In the genomic region with DNA sequence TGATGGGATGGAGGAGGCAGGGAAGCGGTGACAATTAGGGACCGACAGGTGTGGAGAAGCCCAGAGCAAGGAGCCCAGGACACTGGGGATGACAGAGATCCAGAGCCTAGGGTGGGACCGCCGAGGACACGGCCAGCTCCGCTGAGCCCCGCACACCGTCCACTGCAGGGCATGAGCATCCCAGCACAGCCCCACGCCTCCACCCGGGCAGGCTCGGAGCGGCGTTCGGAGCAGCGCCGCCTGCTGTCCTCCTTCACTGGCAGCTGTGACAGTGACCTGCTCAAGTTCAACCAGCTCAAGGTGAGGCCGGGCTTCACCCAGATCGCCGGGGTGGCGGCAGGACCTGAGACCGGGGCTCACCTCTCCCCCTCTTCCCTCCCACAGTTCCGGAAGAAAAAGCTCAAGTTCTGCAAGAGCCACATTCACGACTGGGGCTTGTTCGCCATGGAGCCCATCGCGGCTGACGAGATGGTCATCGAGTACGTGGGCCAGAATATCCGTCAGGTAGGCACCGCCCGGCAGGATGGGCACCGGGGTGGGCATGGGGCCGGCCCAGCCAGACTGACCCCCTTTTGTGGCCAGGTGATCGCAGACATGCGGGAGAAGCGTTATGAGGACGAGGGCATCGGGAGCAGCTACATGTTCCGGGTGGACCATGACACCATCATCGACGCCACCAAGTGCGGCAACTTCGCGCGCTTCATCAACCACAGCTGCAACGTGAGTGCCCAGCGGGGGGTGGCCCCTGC, we compare ENCODE assay signal across 2 cellular contexts.
TF ChIP-seq lines count a peak whose summit lies in the region.

No MANE protein-coding gene starts in this region.

TF ChIP-seq in SK-N-SH treated with all-trans-retinoic acid at 6 μM for 48 hours, 23 proteins besides CTCF, POLR2A, EP300 and RAD21 (continued from another document):
- TF ChIP-seq, protein P1, sequence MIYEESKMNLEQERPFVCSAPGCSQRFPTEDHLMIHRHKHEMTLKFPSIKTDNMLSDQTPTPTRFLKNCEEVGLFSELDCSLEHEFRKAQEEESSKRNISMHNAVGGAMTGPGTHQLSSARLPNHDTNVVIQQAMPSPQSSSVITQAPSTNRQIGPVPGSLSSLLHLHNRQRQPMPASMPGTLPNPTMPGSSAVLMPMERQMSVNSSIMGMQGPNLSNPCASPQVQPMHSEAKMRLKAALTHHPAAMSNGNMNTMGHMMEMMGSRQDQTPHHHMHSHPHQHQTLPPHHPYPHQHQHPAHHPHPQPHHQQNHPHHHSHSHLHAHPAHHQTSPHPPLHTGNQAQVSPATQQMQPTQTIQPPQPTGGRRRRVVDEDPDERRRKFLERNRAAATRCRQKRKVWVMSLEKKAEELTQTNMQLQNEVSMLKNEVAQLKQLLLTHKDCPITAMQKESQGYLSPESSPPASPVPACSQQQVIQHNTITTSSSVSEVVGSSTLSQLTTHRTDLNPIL (CRISPR knock-in tag; IDR thresholded peaks at IDR 0.05; ENCODE audit: low read depth), result no peak
- TF ChIP-seq TCF4 (CRISPR knock-in tag; IDR thresholded peaks at IDR 0.05; ENCODE audit: borderline replicate concordance), result no peak

TF ChIP-seq in SK-N-SH, 30 proteins besides CTCF, POLR2A, EP300 and RAD21 (continued from another document):
- TF ChIP-seq, protein P2, sequence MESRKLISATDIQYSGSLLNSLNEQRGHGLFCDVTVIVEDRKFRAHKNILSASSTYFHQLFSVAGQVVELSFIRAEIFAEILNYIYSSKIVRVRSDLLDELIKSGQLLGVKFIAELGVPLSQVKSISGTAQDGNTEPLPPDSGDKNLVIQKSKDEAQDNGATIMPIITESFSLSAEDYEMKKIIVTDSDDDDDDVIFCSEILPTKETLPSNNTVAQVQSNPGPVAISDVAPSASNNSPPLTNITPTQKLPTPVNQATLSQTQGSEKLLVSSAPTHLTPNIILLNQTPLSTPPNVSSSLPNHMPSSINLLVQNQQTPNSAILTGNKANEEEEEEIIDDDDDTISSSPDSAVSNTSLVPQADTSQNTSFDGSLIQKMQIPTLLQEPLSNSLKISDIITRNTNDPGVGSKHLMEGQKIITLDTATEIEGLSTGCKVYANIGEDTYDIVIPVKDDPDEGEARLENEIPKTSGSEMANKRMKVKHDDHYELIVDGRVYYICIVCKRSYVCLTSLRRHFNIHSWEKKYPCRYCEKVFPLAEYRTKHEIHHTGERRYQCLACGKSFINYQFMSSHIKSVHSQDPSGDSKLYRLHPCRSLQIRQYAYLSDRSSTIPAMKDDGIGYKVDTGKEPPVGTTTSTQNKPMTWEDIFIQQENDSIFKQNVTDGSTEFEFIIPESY (IDR thresholded peaks at IDR 0.05; ENCODE audit: borderline replicate concordance, low read depth), result no peak
- TF ChIP-seq, protein P3, sequence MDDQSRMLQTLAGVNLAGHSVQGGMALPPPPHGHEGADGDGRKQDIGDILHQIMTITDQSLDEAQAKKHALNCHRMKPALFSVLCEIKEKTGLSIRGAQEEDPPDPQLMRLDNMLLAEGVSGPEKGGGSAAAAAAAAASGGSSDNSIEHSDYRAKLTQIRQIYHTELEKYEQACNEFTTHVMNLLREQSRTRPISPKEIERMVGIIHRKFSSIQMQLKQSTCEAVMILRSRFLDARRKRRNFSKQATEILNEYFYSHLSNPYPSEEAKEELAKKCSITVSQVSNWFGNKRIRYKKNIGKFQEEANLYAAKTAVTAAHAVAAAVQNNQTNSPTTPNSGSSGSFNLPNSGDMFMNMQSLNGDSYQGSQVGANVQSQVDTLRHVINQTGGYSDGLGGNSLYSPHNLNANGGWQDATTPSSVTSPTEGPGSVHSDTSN (IDR thresholded peaks at IDR 0.05), result no peak
- TF ChIP-seq, protein P4, sequence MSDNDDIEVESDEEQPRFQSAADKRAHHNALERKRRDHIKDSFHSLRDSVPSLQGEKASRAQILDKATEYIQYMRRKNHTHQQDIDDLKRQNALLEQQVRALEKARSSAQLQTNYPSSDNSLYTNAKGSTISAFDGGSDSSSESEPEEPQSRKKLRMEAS (IDR thresholded peaks at IDR 0.05; ENCODE audit: low read depth), result no peak
- no peak for TF ChIP-seq FOSL2 (IDR thresholded peaks at IDR 0.05; ENCODE audit: borderline replicate concordance, low read depth)
- TF ChIP-seq, protein P5, sequence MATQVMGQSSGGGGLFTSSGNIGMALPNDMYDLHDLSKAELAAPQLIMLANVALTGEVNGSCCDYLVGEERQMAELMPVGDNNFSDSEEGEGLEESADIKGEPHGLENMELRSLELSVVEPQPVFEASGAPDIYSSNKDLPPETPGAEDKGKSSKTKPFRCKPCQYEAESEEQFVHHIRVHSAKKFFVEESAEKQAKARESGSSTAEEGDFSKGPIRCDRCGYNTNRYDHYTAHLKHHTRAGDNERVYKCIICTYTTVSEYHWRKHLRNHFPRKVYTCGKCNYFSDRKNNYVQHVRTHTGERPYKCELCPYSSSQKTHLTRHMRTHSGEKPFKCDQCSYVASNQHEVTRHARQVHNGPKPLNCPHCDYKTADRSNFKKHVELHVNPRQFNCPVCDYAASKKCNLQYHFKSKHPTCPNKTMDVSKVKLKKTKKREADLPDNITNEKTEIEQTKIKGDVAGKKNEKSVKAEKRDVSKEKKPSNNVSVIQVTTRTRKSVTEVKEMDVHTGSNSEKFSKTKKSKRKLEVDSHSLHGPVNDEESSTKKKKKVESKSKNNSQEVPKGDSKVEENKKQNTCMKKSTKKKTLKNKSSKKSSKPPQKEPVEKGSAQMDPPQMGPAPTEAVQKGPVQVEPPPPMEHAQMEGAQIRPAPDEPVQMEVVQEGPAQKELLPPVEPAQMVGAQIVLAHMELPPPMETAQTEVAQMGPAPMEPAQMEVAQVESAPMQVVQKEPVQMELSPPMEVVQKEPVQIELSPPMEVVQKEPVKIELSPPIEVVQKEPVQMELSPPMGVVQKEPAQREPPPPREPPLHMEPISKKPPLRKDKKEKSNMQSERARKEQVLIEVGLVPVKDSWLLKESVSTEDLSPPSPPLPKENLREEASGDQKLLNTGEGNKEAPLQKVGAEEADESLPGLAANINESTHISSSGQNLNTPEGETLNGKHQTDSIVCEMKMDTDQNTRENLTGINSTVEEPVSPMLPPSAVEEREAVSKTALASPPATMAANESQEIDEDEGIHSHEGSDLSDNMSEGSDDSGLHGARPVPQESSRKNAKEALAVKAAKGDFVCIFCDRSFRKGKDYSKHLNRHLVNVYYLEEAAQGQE (IDR thresholded peaks at IDR 0.05; ENCODE audit: low read depth, low read length), result no peak
- TF ChIP-seq RCOR1 (IDR thresholded peaks at IDR 0.05; ENCODE audit: low read length), result no peak
- no peak for TF ChIP-seq TCF12 (IDR thresholded peaks at IDR 0.05)
- TF ChIP-seq GATA2 (CRISPR knock-in tag; IDR thresholded peaks at IDR 0.05), result no peak
- no peak for TF ChIP-seq FOXJ3 (CRISPR knock-in tag; IDR thresholded peaks at IDR 0.05)
- TF ChIP-seq FOXM1 (IDR thresholded peaks at IDR 0.05; ENCODE audit: low read depth), result no peak
- no peak for TF ChIP-seq MXI1 (IDR thresholded peaks at IDR 0.05; ENCODE audit: low read depth, low read length)
- TF ChIP-seq NRF1 (IDR thresholded peaks at IDR 0.05; ENCODE audit: low read depth, low read length), result no peak
- no peak for TF ChIP-seq EZH2phosphoT487 (IDR thresholded peaks at IDR 0.05; ENCODE audit: borderline replicate concordance, low read depth)
- TF ChIP-seq RXRA (IDR thresholded peaks at IDR 0.05; ENCODE audit: borderline replicate concordance, low read depth), result no peak
- TF ChIP-seq TEAD4 (IDR thresholded peaks at IDR 0.05; ENCODE audit: borderline replicate concordance, insufficient read depth), result no peak
